ENCODE assay signal across 1 cellular context in genomic region chr11:47410404-47411264, GRCh38.
TF ChIP-seq lines count a peak whose summit lies in the region.

No MANE protein-coding gene starts in this region.

TF ChIP-seq in neural cell, 6 proteins besides CTCF, POLR2A, EP300 and RAD21 (continued from another document):
- TF ChIP-seq REST (IDR thresholded peaks at IDR 0.05; ENCODE audit: borderline replicate concordance) (no peak), EZH2 (IDR thresholded peaks at IDR 0.05; ENCODE audit: borderline replicate concordance, insufficient read depth, low read length, poor library complexity, severe bottlenecking) (no peak), POLR2AphosphoS5 (IDR thresholded peaks at IDR 0.05) (no peak), SMC3 (conservative IDR thresholded peaks at IDR 0.05; ENCODE audit: poor library complexity) (no peak), MXI1 (conservative IDR thresholded peaks at IDR 0.05; ENCODE audit: poor library complexity, severe bottlenecking) (no peak)
